ENCODE assay signal across 12 cellular contexts in the genomic region with DNA sequence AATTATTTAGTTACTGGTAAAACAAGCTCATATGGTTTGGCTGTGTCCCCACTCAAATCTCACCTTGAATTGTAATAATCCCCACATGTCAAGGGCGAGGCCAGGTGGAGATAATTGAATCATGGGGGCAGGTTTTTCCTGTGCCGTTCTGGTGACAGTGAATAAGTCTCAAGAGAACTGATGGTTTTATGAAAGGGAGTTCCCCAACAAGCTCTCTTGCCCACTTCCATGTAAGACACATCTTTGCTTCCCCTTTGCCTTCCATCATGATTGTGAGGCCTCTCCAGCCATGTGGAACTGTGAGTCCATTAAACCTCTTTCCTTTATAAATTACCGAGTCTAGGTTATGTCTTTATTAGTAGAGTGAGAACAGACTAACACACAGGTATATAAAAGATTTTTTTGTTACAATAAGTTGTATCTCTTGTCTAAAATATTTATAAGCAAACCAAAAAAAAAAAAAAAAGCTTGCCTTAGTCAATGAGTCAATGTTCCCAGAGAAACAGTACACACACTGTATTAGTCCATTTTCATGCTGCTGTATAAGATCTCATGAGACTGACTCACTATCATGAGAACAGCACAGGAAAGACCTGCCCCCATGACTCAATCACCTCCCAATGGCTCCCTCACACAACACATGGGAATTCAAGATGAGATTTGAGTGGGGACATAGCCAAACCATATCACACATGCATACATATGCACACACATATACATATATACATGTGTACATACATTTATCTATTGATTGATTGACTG.
DNase-seq lines count a peak whose midpoint lies in the region; ATAC-seq and TF ChIP-seq lines count a peak whose summit lies in the region.
"Had no signal": no experiment of that assay in that cellular context is flagged by ENCODE, and none has a peak within 500 bp of the region (broad histone marks: within the 10 kb centered on the region; RNA-seq: fewer than 3 reads in every experiment).

No MANE protein-coding gene starts in this region.

- H3K27me3 ChIP-seq in ACC112 (ENCODE audit: insufficient read depth, low read length): no peaks in the 10 kb centered on the region

- H3K4me3 Mint-ChIP-seq in progenitor cell of endocrine pancreas (ENCODE audit: low read depth): no peak overlapping the region
- H3K4me3 Mint-ChIP-seq: type B pancreatic cell had no signal

- H3K27me3 Mint-ChIP-seq in progenitor cell of endocrine pancreas: peaks cover 6% of the 10 kb centered on the region
- H3K27me3 Mint-ChIP-seq: type B pancreatic cell had no signal

- peaks cover 5% of the 10 kb centered on the region; the same call in 1 of the 2 replicates for H3K36me3 ChIP-seq in ACC112 (ENCODE audit: insufficient read depth, low read length)

- DNase-seq in HK-2 (ENCODE audit: unreplicated experiment) (peak; percentile 3), astrocyte of the spinal cord (ENCODE audit: low read depth, low spot score) (peak; percentile 74), glomerular visceral epithelial cell (ENCODE audit: extremely low spot score) (peak; percentile 18), progenitor cell of endocrine pancreas (ENCODE audit: low spot score, unreplicated experiment) (no peak), RPMI8226 (no peak)
- DNase-seq in stimulated activated CD4-positive, alpha-beta T cell treated with anti-CD3 and anti-CD28 coated beads, Interleukin-15, amount 100 ng/mL, for 24 hours: no peak
- DNase-seq: activated CD4-positive, alpha-beta T cell treated with anti-CD3 and anti-CD28 coated beads for 1 hour; DND-41; NCI-H2227 treated with DMSO at 0.1 percent for 48 hours had no signal

- no peak for ATAC-seq in HG02870 (IDR thresholded peaks at IDR 0.05; ENCODE audit: unreplicated experiment)

- H3K4me1 ChIP-seq in ACC112 (ENCODE audit: control insufficient read depth, insufficient read depth, low read length, unreplicated experiment): peaks cover 7% of the 10 kb centered on the region

- H3K79me2 ChIP-seq in ACC112 (ENCODE audit: control insufficient read depth, insufficient read depth, low read length, unreplicated experiment): no peaks in the 10 kb centered on the region

- H3K27ac Mint-ChIP-seq in progenitor cell of endocrine pancreas: no peak overlapping the region
- H3K27ac Mint-ChIP-seq: type B pancreatic cell had no signal

- TF ChIP-seq CTCF in astrocyte of the spinal cord (IDR thresholded peaks at IDR 0.05; ENCODE audit: low read depth, low read length): no peak
- no peak for TF ChIP-seq CTCF in progenitor cell of endocrine pancreas (IDR thresholded peaks at IDR 0.05; ENCODE audit: unreplicated experiment)

- H3K9me3 Mint-ChIP-seq in progenitor cell of endocrine pancreas (ENCODE audit: low read depth): peaks cover 3% of the 10 kb centered on the region

- H3K4me1 Mint-ChIP-seq in progenitor cell of endocrine pancreas (ENCODE audit: low read depth): no peaks in the 10 kb centered on the region

- in situ Hi-C loops in astrocyte of the spinal cord (cut with HindIII; ENCODE audit: low sequenced_read_pairs): no loop called here

- no peak overlapping the region for H3K4me3 ChIP-seq in ACC112 (ENCODE audit: low read depth, low read length)
- no peak overlapping the region for H3K4me3 ChIP-seq in astrocyte of the spinal cord (ENCODE audit: low read depth, low read length)

- H2AFZ ChIP-seq in ACC112 (ENCODE audit: low read length, unreplicated experiment): no peak overlapping the region

- no peaks in the 10 kb centered on the region for H3K36me3 Mint-ChIP-seq in progenitor cell of endocrine pancreas (ENCODE audit: insufficient read depth)
- H3K36me3 Mint-ChIP-seq: type B pancreatic cell had no signal

- peak overlapping the region; percentile 79 for H3K27ac ChIP-seq in ACC112 (ENCODE audit: low read depth, low read length)

Comparison
In these comparisons a context has a peak if more than half of its experiments do, and no peak if none do; other contexts are left out.
1. DNase-seq: peak in HK-2 (single experiment), astrocyte of the spinal cord (single experiment) and glomerular visceral epithelial cell (single experiment); none in stimulated activated CD4-positive, alpha-beta T cell treated with anti-CD3 and anti-CD28 coated beads, Interleukin-15, amount 100 ng/mL, for 24 hours (single experiment), progenitor cell of endocrine pancreas (single experiment) and RPMI8226 (single experiment).